In the genomic region with DNA sequence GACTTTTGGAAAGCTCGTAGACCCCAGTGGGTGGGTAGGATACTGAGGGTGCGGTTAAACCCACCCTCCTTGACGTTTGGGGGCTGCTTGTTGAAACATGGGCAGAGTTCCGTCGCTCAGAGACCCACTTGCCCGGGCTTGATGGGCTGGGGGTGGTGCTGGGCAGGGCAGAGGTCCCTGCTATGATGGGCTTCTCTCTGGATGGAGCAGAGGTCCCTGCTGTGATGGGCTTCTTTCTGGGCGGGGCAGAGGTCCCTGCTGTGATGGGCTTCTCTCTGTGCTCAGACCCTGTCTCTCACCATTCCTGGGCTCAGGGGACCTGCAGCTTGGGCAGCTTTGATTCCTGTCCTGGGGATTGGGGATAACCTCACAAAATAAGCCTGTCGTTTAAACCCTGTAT, we compare ENCODE assay signal across 28 cellular contexts. TPM values are rescaled to one million over a fixed set of nuclear protein-coding genes. Genes with fewer than 3 reads are reported as not detected.
"Had no signal": no experiment of that assay in that cellular context is flagged by ENCODE, and none has a peak within 500 bp of the region (broad histone marks: within the 10 kb centered on the region; RNA-seq: fewer than 3 reads in every experiment).

No MANE protein-coding gene starts in this region.

- H3K4me1 Mint-ChIP-seq: activated naive CD8-positive, alpha-beta T cell treated with anti-CD3 and anti-CD28 coated beads, Interleukin-2, amount 10 ng/mL, durations not matched to agents 7 days and 5 days; activated T-helper 17 cell treated with anti-CD3 and anti-CD28 coated beads, Interleukin-2, amount 50 U/mL, for 72 hours had no signal

- H3K4me3 ChIP-seq: breast epithelium, MG63, SJCRH30 had no signal

- DNase-seq: activated CD4-positive, alpha-beta T cell treated with anti-CD3 and anti-CD28 coated beads for 48 hours; activated CD4-positive, alpha-beta T cell treated with anti-CD3 and anti-CD28 coated beads, Interleukin-2, amount 50 U/mL, for 48 hours; activated CD4-positive, CD25-positive, alpha-beta regulatory T cell treated with anti-CD3 and anti-CD28 coated beads, Interleukin-2, amount 50 U/mL, for 72 hours; activated naive CD4-positive, alpha-beta T cell treated with anti-CD3 and anti-CD28 coated beads, Interleukin-2, amount 50 U/mL, for 16 hours; activated naive CD8-positive, alpha-beta T cell treated with anti-CD3 and anti-CD28 coated beads, Interleukin-2, amount 10 ng/mL, durations not matched to agents 7 days and 5 days; activated T-cell treated with anti-CD3 and anti-CD28 coated beads for 4 hours; activated T-cell treated with anti-CD3 and anti-CD28 coated beads, Interleukin-2, amount 50 U/mL, for 48 hours; MG63; MV-4-11; NCI-H1092 treated with DMSO at 0.1 percent for 48 hours; NCI-H1417 treated with DMSO at 0.1 percent for 48 hours; NCI-H1694; NCI-H2029; NCI-H2107; NCI-H345; NCI-H510A; NCI-H526 treated with DMSO at 0.1 percent for 48 hours; NCI-H82; RPMI8226; SJCRH30; SK-N-SH; T-helper 1 cell had no signal

- H3K9me3 Mint-ChIP-seq: activated naive CD8-positive, alpha-beta T cell treated with anti-CD3 and anti-CD28 coated beads, Interleukin-2, amount 10 ng/mL, durations not matched to agents 7 days and 5 days; activated T-helper 17 cell treated with anti-CD3 and anti-CD28 coated beads, Interleukin-2, amount 50 U/mL, for 72 hours had no signal

- H3K9ac ChIP-seq: SK-N-SH had no signal

- H3K27ac Mint-ChIP-seq: activated naive CD8-positive, alpha-beta T cell treated with anti-CD3 and anti-CD28 coated beads, Interleukin-2, amount 10 ng/mL, durations not matched to agents 7 days and 5 days; activated T-helper 17 cell treated with anti-CD3 and anti-CD28 coated beads, Interleukin-2, amount 50 U/mL, for 72 hours had no signal

- H3K9me2 ChIP-seq: SK-N-SH had no signal

- H3K27me3 ChIP-seq: breast epithelium, MG63, SJCRH30 had no signal

- ATAC-seq: activated T-helper 17 cell treated with anti-CD3 and anti-CD28 coated beads, Interleukin-2, amount 50 U/mL, for 72 hours; Panc1; Right ventricle myocardium inferior had no signal

- H3K4me2 ChIP-seq: SK-N-SH had no signal

- H3K4me1 ChIP-seq: breast epithelium, SJCRH30 had no signal

- H3K27ac ChIP-seq: breast epithelium, SJCRH30 had no signal

- H3K36me3 Mint-ChIP-seq: activated naive CD8-positive, alpha-beta T cell treated with anti-CD3 and anti-CD28 coated beads, Interleukin-2, amount 10 ng/mL, durations not matched to agents 7 days and 5 days had no signal

- H3K9me3 ChIP-seq: breast epithelium, MG63, SJCRH30, SK-N-SH had no signal

- H3K4me3 Mint-ChIP-seq: activated naive CD8-positive, alpha-beta T cell treated with anti-CD3 and anti-CD28 coated beads, Interleukin-2, amount 10 ng/mL, durations not matched to agents 7 days and 5 days; activated T-helper 17 cell treated with anti-CD3 and anti-CD28 coated beads, Interleukin-2, amount 50 U/mL, for 72 hours had no signal

- H3K36me3 ChIP-seq: breast epithelium, MG63, SJCRH30 had no signal

RNA-seq across cellular contexts. Expression of gene FBLN2, which starts 45.2 kb away (rescaled TPM):
- total RNA-seq: OCI-LY7; SJCRH30; T-helper 2 cell treated with Interferon-gamma antibody and Interleukin-4, amounts not matched to agents 100 ng/mL and 5 ng/mL, for 36 hours had no signal
